ENCODE assay signal across 38 cellular contexts in the genomic region with DNA sequence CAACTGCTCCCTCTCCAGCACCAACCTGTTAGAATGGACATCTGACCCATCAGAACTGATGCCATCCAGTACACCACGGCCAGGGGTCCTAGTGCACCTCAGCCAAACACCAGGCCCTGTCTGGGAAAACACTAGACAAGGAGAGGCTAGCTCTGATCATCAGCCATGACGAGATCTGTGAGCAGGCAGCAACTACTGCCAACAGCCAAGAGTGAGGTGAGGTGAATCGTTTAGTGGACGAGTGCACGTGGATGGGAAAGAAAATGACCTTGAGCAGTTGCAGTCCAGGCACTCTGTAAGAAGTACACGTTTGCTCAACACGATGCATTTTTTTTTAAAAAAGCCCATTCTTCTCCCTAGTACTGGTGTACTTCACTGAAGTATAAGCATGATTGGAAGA. TPM values are rescaled to one million over a fixed set of nuclear protein-coding genes. Genes with fewer than 3 reads are reported as not detected.
"Had no signal": no experiment of that assay in that cellular context is flagged by ENCODE, and none has a peak within 500 bp of the region (broad histone marks: within the 10 kb centered on the region; RNA-seq: fewer than 3 reads in every experiment).

No MANE protein-coding gene starts in this region.

- DNase-seq: activated B cell treated with CpG ODN at 0.5 μM for 24 hours; activated CD4-positive, alpha-beta memory T cell treated with anti-CD3 and anti-CD28 coated beads for 36 hours; activated CD4-positive, alpha-beta T cell treated with anti-CD3 and anti-CD28 coated beads for 4 hours; activated CD4-positive, alpha-beta T cell treated with anti-CD3 and anti-CD28 coated beads, Interleukin-2, amount 10 ng/mL, durations not matched to agents 24 days and 14 days; activated CD4-positive, alpha-beta T cell treated with anti-CD3 and anti-CD28 coated beads, Interleukin-2, amount 50 U/mL, for 1 hour; activated CD4-positive, alpha-beta T cell treated with anti-CD3 and anti-CD28 coated beads, Interleukin-2, amount 50 U/mL, for 4 hours; activated CD4-positive, CD25-positive, alpha-beta regulatory T cell treated with anti-CD3 and anti-CD28 coated beads, Interleukin-2, amount 50 U/mL, for 72 hours; activated CD8-positive, alpha-beta memory T cell treated with anti-CD3 and anti-CD28 coated beads, Interleukin-2, amount 50 U/mL, for 4 hours; activated CD8-positive, alpha-beta T cell treated with anti-CD3 and anti-CD28 coated beads for 36 hours; activated effector memory CD4-positive, alpha-beta T cell treated with anti-CD3 and anti-CD28 coated beads, Interleukin-2, amount 50 U/mL, for 16 hours; activated gamma-delta T cell treated with Interleukin-2 at 50 U/mL for 16 hours; activated naive CD4-positive, alpha-beta T cell; activated naive CD4-positive, alpha-beta T cell treated with anti-CD3 and anti-CD28 coated beads for 36 hours; activated naive CD4-positive, alpha-beta T cell treated with anti-CD3 and anti-CD28 coated beads, Interleukin-2, amount 50 U/mL, for 16 hours; activated naive CD8-positive, alpha-beta T cell treated with anti-CD3 and anti-CD28 coated beads for 36 hours; activated T-cell treated with anti-CD3 and anti-CD28 coated beads for 4 hours; activated T-cell treated with anti-CD3 and anti-CD28 coated beads, Interleukin-2, amount 50 U/mL, for 1 hour; activated T-cell treated with anti-CD3 and anti-CD28 coated beads, Interleukin-2, amount 50 U/mL, for 4 hours; activated T-cell treated with anti-CD3 and anti-CD28 coated beads, Interleukin-2, amount 50 U/mL, for 72 hours; amniotic stem cell; aorta; body of pancreas; brain microvascular endothelial cell; caudate nucleus; cerebellar nuclear complex; T-helper 1 cell; T-helper 2 cell; T-helper 9 cell had no signal

- H3K4me3 ChIP-seq: adrenal gland, body of pancreas, breast epithelium had no signal

- ATAC-seq: activated CD8-positive, alpha-beta T cell treated with anti-CD3 and anti-CD28 coated beads for 36 hours; activated naive CD4-positive, alpha-beta T cell treated with anti-CD3 and anti-CD28 coated beads, Interleukin-2, amount 50 U/mL, for 72 hours; activated T-cell treated with anti-CD3 and anti-CD28 coated beads, Interleukin-2, amount 50 U/mL, for 4 hours; activated T-cell treated with anti-CD3 and anti-CD28 coated beads, Interleukin-2, amount 50 U/mL, for 72 hours; activated T-helper 17 cell treated with anti-CD3 and anti-CD28 coated beads, Interleukin-2, amount 50 U/mL, for 72 hours; body of pancreas had no signal

- H3K27ac ChIP-seq: adrenal gland, body of pancreas, brain microvascular endothelial cell, breast epithelium, VCaP had no signal

- H3K4me3 Mint-ChIP-seq: activated B cell treated with CpG ODN at 0.5 μM for 24 hours; activated CD4-positive, alpha-beta memory T cell treated with anti-CD3 and anti-CD28 coated beads for 36 hours; activated CD4-positive, alpha-beta T cell treated with anti-CD3 and anti-CD28 coated beads, Interleukin-2, amount 10 ng/mL, durations not matched to agents 24 days and 14 days; activated CD8-positive, alpha-beta T cell treated with anti-CD3 and anti-CD28 coated beads for 36 hours; activated naive CD4-positive, alpha-beta T cell treated with anti-CD3 and anti-CD28 coated beads for 36 hours; activated naive CD8-positive, alpha-beta T cell treated with anti-CD3 and anti-CD28 coated beads for 36 hours; activated T-cell treated with anti-CD3 and anti-CD28 coated beads, Interleukin-2, amount 50 U/mL, for 4 hours; activated T-cell treated with anti-CD3 and anti-CD28 coated beads, Interleukin-2, amount 50 U/mL, for 72 hours; activated T-helper 1 cell treated with anti-CD3 and anti-CD28 coated beads, Interleukin-12 subunit alpha, Interleukin-12 subunit beta, Interleukin-2, Interleukin-4 antibody, amounts not matched to agents 30 ng/mL and 10 ng/mL and 1 ng/mL, durations not matched to agents 14 hours and 24 hours and 36 hours; activated T-helper 17 cell treated with anti-CD3 and anti-CD28 coated beads, Interleukin-2, amount 50 U/mL, for 72 hours; central memory CD8-positive, alpha-beta T cell; T-helper 1 cell treated with Interleukin-12 subunit alpha and Interleukin-12 subunit beta and Interleukin-4 antibody, amounts not matched to agents 30 μg/mL and 1 μg/mL, for 36 hours; T-helper 2 cell treated with Interferon-gamma antibody and Interleukin-4, amounts not matched to agents 5 μg/mL and 100 μg/mL, for 36 hours had no signal

- H3K27me3 ChIP-seq: body of pancreas had no signal

- H3K9me3 Mint-ChIP-seq: activated B cell treated with CpG ODN at 0.5 μM for 24 hours; activated CD4-positive, alpha-beta memory T cell treated with anti-CD3 and anti-CD28 coated beads for 36 hours; activated CD4-positive, alpha-beta T cell treated with anti-CD3 and anti-CD28 coated beads, Interleukin-2, amount 10 ng/mL, durations not matched to agents 24 days and 14 days; activated CD8-positive, alpha-beta T cell treated with anti-CD3 and anti-CD28 coated beads for 36 hours; activated naive CD4-positive, alpha-beta T cell treated with anti-CD3 and anti-CD28 coated beads for 36 hours; activated naive CD4-positive, alpha-beta T cell treated with anti-CD3 and anti-CD28 coated beads, Interleukin-2, amount 50 U/mL, for 72 hours; activated naive CD8-positive, alpha-beta T cell treated with anti-CD3 and anti-CD28 coated beads for 36 hours; activated T-cell treated with anti-CD3 and anti-CD28 coated beads, Interleukin-2, amount 50 U/mL, for 4 hours; activated T-cell treated with anti-CD3 and anti-CD28 coated beads, Interleukin-2, amount 50 U/mL, for 72 hours; activated T-helper 1 cell treated with anti-CD3 and anti-CD28 coated beads, Interleukin-12 subunit alpha, Interleukin-12 subunit beta, Interleukin-2, Interleukin-4 antibody, amounts not matched to agents 30 ng/mL and 10 ng/mL and 1 ng/mL, durations not matched to agents 14 hours and 24 hours and 36 hours; activated T-helper 17 cell treated with anti-CD3 and anti-CD28 coated beads, Interleukin-2, amount 50 U/mL, for 72 hours; central memory CD8-positive, alpha-beta T cell; T-helper 1 cell treated with Interleukin-12 subunit alpha and Interleukin-12 subunit beta and Interleukin-4 antibody, amounts not matched to agents 30 μg/mL and 1 μg/mL, for 36 hours; T-helper 2 cell treated with Interferon-gamma antibody and Interleukin-4, amounts not matched to agents 5 μg/mL and 100 μg/mL, for 36 hours had no signal

- H3K9me3 ChIP-seq: adrenal gland, body of pancreas, breast epithelium had no signal

- H3K4me1 Mint-ChIP-seq: activated T-helper 17 cell treated with anti-CD3 and anti-CD28 coated beads, Interleukin-2, amount 50 U/mL, for 72 hours had no signal

- H3K36me3 Mint-ChIP-seq: activated CD4-positive, alpha-beta memory T cell treated with anti-CD3 and anti-CD28 coated beads for 36 hours; activated naive CD8-positive, alpha-beta T cell treated with anti-CD3 and anti-CD28 coated beads for 36 hours had no signal

- H3K36me3 ChIP-seq: adrenal gland, brain microvascular endothelial cell, breast epithelium had no signal

- H3K27ac Mint-ChIP-seq: activated B cell treated with CpG ODN at 0.5 μM for 24 hours; activated CD4-positive, alpha-beta memory T cell treated with anti-CD3 and anti-CD28 coated beads for 36 hours; activated CD4-positive, alpha-beta T cell treated with anti-CD3 and anti-CD28 coated beads, Interleukin-2, amount 10 ng/mL, durations not matched to agents 24 days and 14 days; activated CD8-positive, alpha-beta T cell treated with anti-CD3 and anti-CD28 coated beads for 36 hours; activated naive CD4-positive, alpha-beta T cell treated with anti-CD3 and anti-CD28 coated beads for 36 hours; activated naive CD4-positive, alpha-beta T cell treated with anti-CD3 and anti-CD28 coated beads, Interleukin-2, amount 50 U/mL, for 72 hours; activated naive CD8-positive, alpha-beta T cell treated with anti-CD3 and anti-CD28 coated beads for 36 hours; activated T-cell treated with anti-CD3 and anti-CD28 coated beads, Interleukin-2, amount 50 U/mL, for 72 hours; activated T-helper 1 cell treated with anti-CD3 and anti-CD28 coated beads, Interleukin-12 subunit alpha, Interleukin-12 subunit beta, Interleukin-2, Interleukin-4 antibody, amounts not matched to agents 30 ng/mL and 10 ng/mL and 1 ng/mL, durations not matched to agents 14 hours and 24 hours and 36 hours; activated T-helper 17 cell treated with anti-CD3 and anti-CD28 coated beads, Interleukin-2, amount 50 U/mL, for 72 hours; T-helper 1 cell treated with Interleukin-12 subunit alpha and Interleukin-12 subunit beta and Interleukin-4 antibody, amounts not matched to agents 30 μg/mL and 1 μg/mL, for 36 hours; T-helper 2 cell treated with Interferon-gamma antibody and Interleukin-4, amounts not matched to agents 5 μg/mL and 100 μg/mL, for 36 hours had no signal

- H3K4me1 ChIP-seq: adrenal gland, breast epithelium had no signal

RNA-seq across cellular contexts. Expression of gene ST8SIA2, which starts 5.6 kb away (rescaled TPM):
- total RNA-seq: activated B cell treated with CpG ODN at 0.5 μM for 24 hours; activated CD4-positive, alpha-beta memory T cell treated with anti-CD3 and anti-CD28 coated beads for 36 hours; activated CD4-positive, alpha-beta T cell treated with anti-CD3 and anti-CD28 coated beads, Interleukin-2, amount 10 ng/mL, durations not matched to agents 24 days and 14 days; activated CD8-positive, alpha-beta memory T cell treated with anti-CD3 and anti-CD28 coated beads for 36 hours; activated CD8-positive, alpha-beta T cell treated with anti-CD3 and anti-CD28 coated beads for 36 hours; activated naive CD4-positive, alpha-beta T cell treated with anti-CD3 and anti-CD28 coated beads for 36 hours; activated naive CD4-positive, alpha-beta T cell treated with anti-CD3 and anti-CD28 coated beads, Interleukin-2, amount 50 U/mL, for 72 hours; activated naive CD8-positive, alpha-beta T cell treated with anti-CD3 and anti-CD28 coated beads for 36 hours; activated T-cell treated with anti-CD3 and anti-CD28 coated beads, Interleukin-2, amount 50 U/mL, for 4 hours; activated T-cell treated with anti-CD3 and anti-CD28 coated beads, Interleukin-2, amount 50 U/mL, for 72 hours; activated T-helper 1 cell treated with anti-CD3 and anti-CD28 coated beads, Interleukin-12 subunit alpha, Interleukin-12 subunit beta, Interleukin-2, Interleukin-4 antibody, amounts not matched to agents 30 ng/mL and 10 ng/mL and 1 ng/mL, durations not matched to agents 14 hours and 24 hours and 36 hours; activated T-helper 17 cell treated with anti-CD3 and anti-CD28 coated beads, Interleukin-2, amount 50 U/mL, for 72 hours; aorta; body of pancreas had no signal
